Comparison of ENCODE assay signal across 1 cellular context in the genomic region with DNA sequence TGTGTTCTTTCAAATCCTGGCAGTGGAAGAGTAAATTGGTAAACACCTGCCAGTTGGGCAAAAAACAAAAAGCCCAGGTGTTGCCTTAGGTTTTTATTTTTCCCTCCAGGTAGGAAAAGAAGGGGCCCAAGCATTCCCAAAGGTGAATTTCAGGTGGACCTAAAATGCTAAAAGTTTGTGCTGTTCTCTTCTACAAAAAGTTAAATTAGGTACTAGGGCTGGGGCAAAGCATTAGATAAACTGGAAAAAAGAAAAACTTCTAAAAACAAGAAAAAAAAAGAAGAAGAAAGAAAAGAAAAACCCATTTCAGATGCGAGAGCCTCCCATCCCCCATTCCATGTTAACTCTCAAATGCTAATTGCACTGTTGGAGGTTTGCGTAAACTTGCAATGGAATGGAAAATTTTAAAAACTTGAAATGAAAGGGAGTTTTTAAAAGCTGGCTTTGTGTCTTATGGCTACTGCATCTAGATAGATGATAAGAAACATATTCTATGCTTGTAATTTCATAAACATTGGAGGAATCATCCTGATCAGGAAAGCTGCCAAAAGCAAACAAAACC.
TF ChIP-seq lines count a peak whose summit lies in the region.

No MANE protein-coding gene starts in this region.

TF ChIP-seq in HepG2, 621 proteins besides CTCF, POLR2A, EP300 and RAD21:
- TF ChIP-seq FOXA1 (IDR thresholded peaks at IDR 0.05): no peak
- TF ChIP-seq FOXA1 (CRISPR knock-in tag; IDR thresholded peaks at IDR 0.05): no peak
- TF ChIP-seq, protein P1, sequence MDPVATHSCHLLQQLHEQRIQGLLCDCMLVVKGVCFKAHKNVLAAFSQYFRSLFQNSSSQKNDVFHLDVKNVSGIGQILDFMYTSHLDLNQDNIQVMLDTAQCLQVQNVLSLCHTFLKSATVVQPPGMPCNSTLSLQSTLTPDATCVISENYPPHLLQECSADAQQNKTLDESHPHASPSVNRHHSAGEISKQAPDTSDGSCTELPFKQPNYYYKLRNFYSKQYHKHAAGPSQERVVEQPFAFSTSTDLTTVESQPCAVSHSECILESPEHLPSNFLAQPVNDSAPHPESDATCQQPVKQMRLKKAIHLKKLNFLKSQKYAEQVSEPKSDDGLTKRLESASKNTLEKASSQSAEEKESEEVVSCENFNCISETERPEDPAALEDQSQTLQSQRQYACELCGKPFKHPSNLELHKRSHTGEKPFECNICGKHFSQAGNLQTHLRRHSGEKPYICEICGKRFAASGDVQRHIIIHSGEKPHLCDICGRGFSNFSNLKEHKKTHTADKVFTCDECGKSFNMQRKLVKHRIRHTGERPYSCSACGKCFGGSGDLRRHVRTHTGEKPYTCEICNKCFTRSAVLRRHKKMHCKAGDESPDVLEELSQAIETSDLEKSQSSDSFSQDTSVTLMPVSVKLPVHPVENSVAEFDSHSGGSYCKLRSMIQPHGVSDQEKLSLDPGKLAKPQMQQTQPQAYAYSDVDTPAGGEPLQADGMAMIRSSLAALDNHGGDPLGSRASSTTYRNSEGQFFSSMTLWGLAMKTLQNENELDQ (CRISPR knock-in tag; IDR thresholded peaks at IDR 0.05; ENCODE audit: borderline replicate concordance): no peak
- TF ChIP-seq NR2F6 (IDR thresholded peaks at IDR 0.05): no peak
- TF ChIP-seq NR2F6 (CRISPR knock-in tag; IDR thresholded peaks at IDR 0.05): no peak
- no peak for TF ChIP-seq ZMYM2 (CRISPR knock-in tag; IDR thresholded peaks at IDR 0.05)
TF ChIP-seq in HepG2: peak in this region for 0.
